11 cellular contexts compared by ENCODE assay signal in the genomic region with DNA sequence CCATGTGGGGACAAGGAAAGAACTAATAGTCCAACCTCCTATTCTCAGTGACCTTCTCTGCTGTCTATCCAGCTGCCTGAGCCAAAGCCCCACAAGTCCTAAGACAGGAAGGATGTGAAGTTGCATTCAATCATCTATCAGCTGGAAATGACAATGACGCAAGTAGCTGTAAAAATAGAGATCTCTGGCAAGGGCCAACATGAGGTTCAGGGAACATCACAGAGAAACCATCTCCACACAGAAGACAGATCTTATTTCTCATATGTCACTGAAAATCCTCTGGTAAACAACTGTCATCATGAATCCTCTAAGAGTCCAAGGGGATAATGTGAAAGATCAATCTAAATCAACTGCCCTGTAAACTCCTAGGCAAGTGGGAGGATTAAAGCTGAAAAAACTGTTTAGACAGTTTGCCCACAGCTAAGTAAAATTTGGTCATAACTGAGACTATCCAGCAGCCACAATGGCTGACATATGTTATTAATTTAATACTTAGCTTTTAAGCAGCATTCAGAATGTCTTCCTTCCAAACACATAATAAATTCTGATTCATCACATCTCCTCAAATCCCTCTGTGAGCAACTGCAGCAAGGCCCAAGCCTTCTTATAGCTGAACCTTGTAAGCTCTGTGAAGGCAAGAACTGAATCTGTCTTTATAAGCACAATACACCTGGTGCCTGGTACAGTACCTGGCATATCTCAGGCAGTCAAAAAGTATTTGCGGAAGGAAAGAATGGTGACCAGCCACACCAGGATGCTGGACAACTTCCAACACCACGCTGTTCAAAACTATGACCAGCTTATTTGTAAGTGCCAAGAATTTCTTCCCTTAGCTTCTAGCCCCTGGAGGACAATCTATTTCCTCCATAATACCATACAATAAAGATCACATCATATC. TPM values are rescaled to one million over a fixed set of nuclear protein-coding genes. Genes with fewer than 3 reads are reported as not detected.
DNase-seq lines count a peak whose midpoint lies in the region; ATAC-seq and TF ChIP-seq lines count a peak whose summit lies in the region.
"Had no signal": no experiment of that assay in that cellular context is flagged by ENCODE, and none has a peak within 500 bp of the region (broad histone marks: within the 10 kb centered on the region; RNA-seq: fewer than 3 reads in every experiment).

No MANE protein-coding gene starts in this region.

- peaks cover 8% of the 10 kb centered on the region for H3K36me3 ChIP-seq in MG63
- H3K36me3 ChIP-seq in suprapubic skin = no peaks in the 10 kb centered on the region
- no peaks in the 10 kb centered on the region for H3K36me3 ChIP-seq in CD8-positive, alpha-beta T cell (ENCODE audit: insufficient read depth, low read length)

- ATAC-seq in left colon = peak; percentile 85
- no peak for ATAC-seq in CD8-positive, alpha-beta T cell
- ATAC-seq: natural killer cell, Panc1 had no signal

- H3K27me3 ChIP-seq in MG63 (no peaks in the 10 kb centered on the region), suprapubic skin (no peaks in the 10 kb centered on the region)
- H3K27me3 ChIP-seq in CD8-positive, alpha-beta T cell (ENCODE audit: insufficient read depth, low read length) = no peaks in the 10 kb centered on the region

- H3K4me3 Mint-ChIP-seq in brain = no peak overlapping the region
- no peak overlapping the region for H3K4me3 Mint-ChIP-seq in CD8-positive, alpha-beta T cell
- H3K4me3 Mint-ChIP-seq: natural killer cell had no signal

- H3K27ac ChIP-seq in suprapubic skin = peak overlapping the region; percentile 74
- H3K27ac ChIP-seq in CD8-positive, alpha-beta T cell (ENCODE audit: low read depth, low read length) = no peak overlapping the region

- POLR2A ChIA-PET in CD8-positive, alpha-beta T cell (lab: Charles Lee) = no interaction called here

- peaks cover 18% of the 10 kb centered on the region for H3K4me1 ChIP-seq in suprapubic skin
- no peaks in the 10 kb centered on the region for H3K4me1 ChIP-seq in CD8-positive, alpha-beta T cell (ENCODE audit: insufficient read depth, low read length)

- intact Hi-C loops in left colon (cut with DNase I, micrococcal nuclease) = no loop called here
- intact Hi-C loops in CD8-positive, alpha-beta T cell (cut with DNase I, micrococcal nuclease) = no loop called here

- DNase-seq in MG63 = peak; percentile 45
- DNase-seq in left colon = peak; percentile 33 to 34
- DNase-seq in suprapubic skin (ENCODE audit: low spot score in 2 of 2) = no peak
- DNase-seq in CD8-positive, alpha-beta T cell = no peak
- no peak for DNase-seq in NCI-H510A (lab: John Stamatoyannopoulos, UW)
- DNase-seq in NCI-H187 (lab: John Stamatoyannopoulos, UW) = no peak
- no peak for DNase-seq in NCI-H2227 (lab: John Stamatoyannopoulos, UW; ENCODE audit: unreplicated experiment)
- DNase-seq: H7, natural killer cell had no signal

- H3K9me3 ChIP-seq in MG63 (no peaks in the 10 kb centered on the region), suprapubic skin (no peaks in the 10 kb centered on the region)
- H3K9me3 ChIP-seq in CD8-positive, alpha-beta T cell (ENCODE audit: low read length) = no peaks in the 10 kb centered on the region

- TF ChIP-seq POLR2A in suprapubic skin (IDR thresholded peaks at IDR 0.05) = no peak

- peaks cover 63% of the 10 kb centered on the region for H3K36me3 Mint-ChIP-seq in brain
- peaks cover 60% of the 10 kb centered on the region for H3K36me3 Mint-ChIP-seq in CD8-positive, alpha-beta T cell
- H3K36me3 Mint-ChIP-seq: natural killer cell had no signal

- TF ChIP-seq EP300 in suprapubic skin (IDR thresholded peaks at IDR 0.05) = no peak

- H3K27ac Mint-ChIP-seq in brain = peak overlapping the region in 3 of 5 experiments; percentile 24 to 77 (median 38)
- H3K27ac Mint-ChIP-seq in CD8-positive, alpha-beta T cell = no peak overlapping the region
- H3K27ac Mint-ChIP-seq: natural killer cell had no signal

- H3K4me1 Mint-ChIP-seq in brain = no peaks in the 10 kb centered on the region
- H3K4me1 Mint-ChIP-seq in CD8-positive, alpha-beta T cell (ENCODE audit: low read depth) = no peaks in the 10 kb centered on the region
- H3K4me1 Mint-ChIP-seq: natural killer cell had no signal

- no peaks in the 10 kb centered on the region for H3K9me3 Mint-ChIP-seq in brain
- H3K9me3 Mint-ChIP-seq in CD8-positive, alpha-beta T cell = no peaks in the 10 kb centered on the region
- H3K9me3 Mint-ChIP-seq: natural killer cell had no signal

- no peaks in the 10 kb centered on the region for H3K27me3 Mint-ChIP-seq in brain
- H3K27me3 Mint-ChIP-seq in CD8-positive, alpha-beta T cell (ENCODE audit: low read depth) = no peaks in the 10 kb centered on the region

- 48% methylated on average over 3 of the region's 3 CpGs for WGBS in suprapubic skin

- CTCF ChIA-PET in CD8-positive, alpha-beta T cell (lab: Charles Lee) = interaction anchor here (1.7 kb wide), 1 partner anchor 22 kb away, joined by 8 read pairs; no protein-coding TSS in a partner anchor

- TF ChIP-seq CTCF in brain (conservative IDR thresholded peaks at IDR 0.05) = no peak
- no peak for TF ChIP-seq CTCF in suprapubic skin (IDR thresholded peaks at IDR 0.05)
- no peak for TF ChIP-seq CTCF in CD8-positive, alpha-beta T cell (IDR thresholded peaks at IDR 0.05)

- H3K4me3 ChIP-seq in MG63 = no peak overlapping the region
- no peak overlapping the region for H3K4me3 ChIP-seq in suprapubic skin
- no peak overlapping the region for H3K4me3 ChIP-seq in CD8-positive, alpha-beta T cell (ENCODE audit: low read depth, low read length)

RNA-seq across cellular contexts. Expression of a gene that starts 52.0 kb away (rescaled TPM):
- 16.4 and 23.6 TPM in 2 replicates for total RNA-seq in MG63 (2014; rRNA removed; shearing (Covaris generic); ENCODE audit: low replicate concordance)
- polyA plus RNA-seq in brain (ENCODE audit: insufficient read depth, low read depth, low replicate concordance) = 31.5 TPM
- total RNA-seq in left colon (10 to 100 TPM; 20.6 to 23.4 TPM), suprapubic skin (10 to 100 TPM; 26.2 to 74.3 (median 31.4) TPM)
- 10 to 100 TPM; 35.5 to 36.9 TPM for total RNA-seq in CD8-positive, alpha-beta T cell

RNA-seq across cellular contexts. Expression of a gene that starts 53.2 kb away (rescaled TPM):
- 16.1 TPM in 2 replicates for total RNA-seq in MG63 (2014; rRNA removed; shearing (Covaris generic); ENCODE audit: low replicate concordance)
- polyA plus RNA-seq in brain (ENCODE audit: insufficient read depth, low read depth, low replicate concordance) = 15.3 TPM
- total RNA-seq in left colon (10 to 100 TPM; 45.3 to 45.8 TPM), suprapubic skin (10 to 100 TPM; 27.9 to 39.8 (median 31.8) TPM)
- 10 to 100 TPM; 47.4 to 53.8 TPM for total RNA-seq in CD8-positive, alpha-beta T cell

RNA-seq across cellular contexts. Expression of a gene that starts 59.6 kb away (rescaled TPM):
- 2.3 and 2.5 TPM in 2 replicates for total RNA-seq in MG63 (2014; rRNA removed; shearing (Covaris generic); ENCODE audit: low replicate concordance)
- 1.7 TPM for polyA plus RNA-seq in brain (ENCODE audit: insufficient read depth, low read depth, low replicate concordance)
- total RNA-seq in left colon (1 to 10 TPM; 1.2 to 1.9 TPM), suprapubic skin (1 to 10 TPM; 3.5 to 5.6 (median 3.9) TPM)
- total RNA-seq in CD8-positive, alpha-beta T cell = 1 to 10 TPM; 4.3 to 5.4 TPM

RNA-seq across cellular contexts. Expression of a gene that starts 59.9 kb away (rescaled TPM):
- 11.3 and 27.4 TPM in 2 replicates for total RNA-seq in MG63 (2014; rRNA removed; shearing (Covaris generic); ENCODE audit: low replicate concordance)
- polyA plus RNA-seq in brain (ENCODE audit: insufficient read depth, low read depth, low replicate concordance) = 54.4 TPM
- total RNA-seq in left colon = 10 to 100 TPM; 19.1 to 23.0 TPM
- total RNA-seq in suprapubic skin = 10 to 100 TPM; 27.7 to 42.4 (median 32.7) TPM
- 10 to 100 TPM; 21.7 to 22.7 TPM for total RNA-seq in CD8-positive, alpha-beta T cell

Comparison
In these comparisons a context has a peak if more than half of its experiments do, and no peak if none do; other contexts are left out.
1. DNase-seq: peak in MG63 (single experiment) and left colon (2 of 2); none in suprapubic skin (0 of 2), CD8-positive, alpha-beta T cell (0 of 7), NCI-H510A (single experiment), NCI-H187 (0 of 2) and NCI-H2227 (single experiment).